ENCODE assay signal across 27 cellular contexts in genomic region chr1:242839101-242839500, GRCh38.
"Had no signal": no experiment of that assay in that cellular context is flagged by ENCODE, and none has a peak within 500 bp of the region (broad histone marks: within the 10 kb centered on the region; RNA-seq: fewer than 3 reads in every experiment).

No MANE protein-coding gene starts in this region.

- ATAC-seq: effector memory CD8-positive, alpha-beta T cell; esophagus mucosa; foreskin keratinocyte; gastrocnemius medialis; gastroesophageal sphincter; heart left ventricle had no signal

- DNase-seq: colonic mucosa; cortex of kidney; dermis blood vessel endothelial cell; dorsolateral prefrontal cortex; effector CD4-positive, alpha-beta T cell; effector CD8-positive, alpha-beta T cell; effector memory CD4-positive, alpha-beta T cell; effector memory CD8-positive, alpha-beta T cell; endodermal cell; erythroblast; esophagus squamous epithelium; foreskin fibroblast; foreskin keratinocyte; foreskin melanocyte; gastrocnemius medialis; glutamatergic neuron; head of caudate nucleus; heart left ventricle had no signal

- FAIRE-seq: colon, endometrium, endothelial cell of umbilical vein, frontal cortex had no signal

- H3K36me3 ChIP-seq: colonic mucosa, esophagus muscularis mucosa, esophagus squamous epithelium, gastrocnemius medialis, gastroesophageal sphincter, heart left ventricle had no signal

- H3K27me3 ChIP-seq: colonic mucosa, dorsolateral prefrontal cortex, esophagus muscularis mucosa, esophagus squamous epithelium, foreskin keratinocyte, gastrocnemius medialis, gastroesophageal sphincter, heart left ventricle had no signal

- H3K4me3 ChIP-seq: colonic mucosa, coronary artery, dorsolateral prefrontal cortex, esophagus muscularis mucosa, esophagus squamous epithelium, gastrocnemius medialis, gastroesophageal sphincter, heart left ventricle had no signal

- H3K4me1 ChIP-seq: colonic mucosa, esophagus muscularis mucosa, esophagus squamous epithelium, foreskin keratinocyte, gastrocnemius medialis, gastroesophageal sphincter, heart left ventricle had no signal

- H3K27ac ChIP-seq: colonic mucosa, coronary artery, dorsolateral prefrontal cortex, epithelial cell of prostate, esophagus muscularis mucosa, esophagus squamous epithelium, foreskin keratinocyte, gastrocnemius medialis, gastroesophageal sphincter, heart left ventricle had no signal

- H3K9me3 ChIP-seq: colonic mucosa, esophagus muscularis mucosa, esophagus squamous epithelium, gastrocnemius medialis, gastroesophageal sphincter, heart left ventricle had no signal
